In the genomic region with DNA sequence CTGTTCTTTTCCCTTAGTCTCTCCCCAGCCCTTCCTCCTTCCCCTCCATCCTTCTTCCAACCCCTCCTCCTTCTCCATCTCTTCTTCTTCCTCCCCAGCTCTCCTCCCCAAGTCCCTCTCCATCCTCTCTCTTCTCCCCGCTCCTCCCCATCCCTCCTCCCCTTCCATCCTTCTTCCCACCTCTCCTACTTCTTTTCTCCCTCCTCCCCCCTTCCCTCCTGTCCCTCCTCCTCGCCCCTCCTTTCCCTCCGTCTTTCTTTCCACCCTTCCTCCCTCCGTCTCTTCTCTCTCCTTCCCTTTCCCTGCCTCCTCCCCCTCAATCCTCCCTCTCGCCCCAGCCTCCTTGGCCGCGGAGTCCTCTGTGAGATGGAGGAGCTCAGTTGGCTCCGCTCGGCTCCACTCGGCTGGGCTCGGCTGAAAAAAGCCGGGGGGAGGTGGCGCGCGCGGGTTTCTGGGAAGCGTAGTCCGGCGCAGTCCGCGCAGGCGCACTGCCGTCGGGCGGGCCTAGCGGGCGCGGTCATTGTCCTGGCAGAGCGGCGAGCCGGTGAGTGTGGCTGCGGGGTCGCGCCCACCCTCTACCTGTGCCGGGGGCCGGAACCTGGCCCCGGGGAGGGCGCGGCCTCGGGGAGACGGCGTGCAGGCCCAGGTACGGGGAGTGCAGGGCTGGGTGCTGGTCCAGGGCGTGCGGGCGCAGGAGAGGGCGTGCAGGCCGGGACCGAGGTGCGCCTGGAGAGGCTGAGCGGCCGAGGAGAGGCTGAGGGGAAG, we compare ENCODE assay signal across 8 cellular contexts. TPM values are rescaled to one million over a fixed set of nuclear protein-coding genes. Genes with fewer than 3 reads are reported as not detected.
DNase-seq lines count a peak whose midpoint lies in the region; ATAC-seq and TF ChIP-seq lines count a peak whose summit lies in the region.

A gene (plus strand): TSS at position 520 of the 765 bp plus-strand sequence. CDS start 6,257 bp downstream, outside the sequence.

- peaks cover 18% of the 10 kb centered on the region for H3K36me3 Mint-ChIP-seq in chondrocyte (ENCODE audit: low read depth)

- peak within 1 kb of the TSS; percentile 89 for H3K27ac Mint-ChIP-seq in chondrocyte (ENCODE audit: unreplicated experiment)

- H3K4me3 Mint-ChIP-seq in chondrocyte (ENCODE audit: unreplicated experiment): peak within 1 kb of the TSS; percentile 97

- ATAC-seq in GM18867 (IDR thresholded peaks at IDR 0.05; ENCODE audit: unreplicated experiment) (peak; percentile 94), HG03108 (IDR thresholded peaks at IDR 0.05; ENCODE audit: unreplicated experiment) (peak; percentile 96)

- H3K9me3 Mint-ChIP-seq in chondrocyte (ENCODE audit: low read depth): peaks cover 31% of the 10 kb centered on the region

- peaks cover 13% of the 10 kb centered on the region for H3K4me1 Mint-ChIP-seq in chondrocyte (ENCODE audit: low read depth)

- H3K27me3 Mint-ChIP-seq in chondrocyte (ENCODE audit: low read depth): no peaks in the 10 kb centered on the region

- H3K27me3 ChIP-seq in kidney epithelial cell (ENCODE audit: control insufficient read depth, insufficient read depth, low read length): no peaks in the 10 kb centered on the region

- H3K4me3 ChIP-seq in kidney epithelial cell (ENCODE audit: low read depth, low read length): peak within 1 kb of the TSS; percentile 87

- peaks cover 1% of the 10 kb centered on the region for H3K36me3 ChIP-seq in kidney epithelial cell (ENCODE audit: control insufficient read depth, insufficient read depth, low read length)

- peak; percentile 86 for DNase-seq in A172 (ENCODE audit: low spot score)
- peak; percentile 83 for DNase-seq in NCI-H345 (lab: John Stamatoyannopoulos, UW)
- peak; percentile 79 for DNase-seq in activated CD4-positive, alpha-beta T cell treated with anti-CD3 and anti-CD28 coated beads for 1 hour
- DNase-seq in chondrocyte (ENCODE audit: low spot score): peak; percentile 96
- peak; percentile 37 for DNase-seq in kidney epithelial cell (ENCODE audit: low read depth)
- DNase-seq in stimulated activated CD4-positive, alpha-beta T cell treated with anti-CD3 and anti-CD28 coated beads, Interleukin-15, amount 100 ng/mL, for 1 hour (ENCODE audit: low read depth in 1 of 2, low spot score in 1 of 2): peak; percentile 70 to 82

- TF ChIP-seq CTCF in chondrocyte (IDR thresholded peaks at IDR 0.05) (no peak), kidney epithelial cell (IDR thresholded peaks at IDR 0.05; ENCODE audit: insufficient read depth, low read length, poor library complexity, severe bottlenecking) (no peak)

RNA-seq across cellular contexts. Expression of the gene that starts here (rescaled TPM):
- total RNA-seq in A172 (2014; rRNA removed; shearing (Covaris generic)): 16.2 and 22.4 TPM in 2 replicates
- 9.4 to 10.6 TPM (median 10.0 TPM) in 3 replicates for total RNA-seq in chondrocyte
- total RNA-seq in kidney epithelial cell: 12.3 and 14.2 TPM in 2 replicates

Comparison
In these comparisons a context has a peak if more than half of its experiments do, and no peak if none do; other contexts are left out.
1. Peak in every context shown above with its lines: DNase-seq, ATAC-seq and H3K4me3 ChIP-seq.
2. DNase-seq: peak in every context shown above with its lines; median percentile 96 in chondrocyte; 86 in A172; 83 in NCI-H345; 79 in activated CD4-positive, alpha-beta T cell treated with anti-CD3 and anti-CD28 coated beads for 1 hour; 76 in stimulated activated CD4-positive, alpha-beta T cell treated with anti-CD3 and anti-CD28 coated beads, Interleukin-15, amount 100 ng/mL, for 1 hour; 37 in kidney epithelial cell.